In genomic region chr15:39416258-39416657, GRCh38 we compare ENCODE assay signal across 28 cellular contexts.
"Had no signal": no experiment of that assay in that cellular context is flagged by ENCODE, and none has a peak within 500 bp of the region (broad histone marks: within the 10 kb centered on the region; RNA-seq: fewer than 3 reads in every experiment).

No MANE protein-coding gene starts in this region.

- H3K4me3 Mint-ChIP-seq: dendritic cell treated with granulocyte-macrophage colony-stimulating factor and Interleukin-4, amounts not matched to agents 40 ng/mL and 50 ng/mL, for 4 days; effector memory CD8-positive, alpha-beta T cell; endodermal cell had no signal

- H3K4me3 ChIP-seq: colonic mucosa, coronary artery, dorsolateral prefrontal cortex, esophagus muscularis mucosa, esophagus squamous epithelium, gastrocnemius medialis, gastroesophageal sphincter, heart left ventricle, heart right ventricle had no signal

- H3K27ac ChIP-seq: colonic mucosa, coronary artery, dorsolateral prefrontal cortex, epithelial cell of prostate, esophagus muscularis mucosa, esophagus squamous epithelium, foreskin keratinocyte, gastrocnemius medialis, gastroesophageal sphincter, heart left ventricle, heart right ventricle had no signal

- DNase-seq: colonic mucosa; cortex of kidney; dermis blood vessel endothelial cell; dorsolateral prefrontal cortex; effector CD4-positive, alpha-beta T cell; effector CD8-positive, alpha-beta T cell; effector memory CD4-positive, alpha-beta T cell; effector memory CD8-positive, alpha-beta T cell; endodermal cell; esophagus squamous epithelium; foreskin fibroblast; foreskin keratinocyte; foreskin melanocyte; gastrocnemius medialis; glutamatergic neuron; head of caudate nucleus; heart left ventricle; heart right ventricle had no signal

- H3K27me3 ChIP-seq: colonic mucosa, esophagus muscularis mucosa, esophagus squamous epithelium, foreskin keratinocyte, gastrocnemius medialis, gastroesophageal sphincter, heart left ventricle, heart right ventricle had no signal

- H3K36me3 ChIP-seq: colonic mucosa, esophagus muscularis mucosa, esophagus squamous epithelium, gastrocnemius medialis, gastroesophageal sphincter, heart left ventricle, heart right ventricle had no signal

- H3K9me3 Mint-ChIP-seq: dendritic cell treated with granulocyte-macrophage colony-stimulating factor and Interleukin-4, amounts not matched to agents 40 ng/mL and 50 ng/mL, for 4 days; effector memory CD8-positive, alpha-beta T cell had no signal

- ATAC-seq: effector memory CD8-positive, alpha-beta T cell; esophagus mucosa; foreskin keratinocyte; gastrocnemius medialis; gastroesophageal sphincter; heart left ventricle; heart right ventricle had no signal

- H3K9me3 ChIP-seq: colonic mucosa, esophagus muscularis mucosa, gastrocnemius medialis, gastroesophageal sphincter, heart left ventricle had no signal

- H3K27ac Mint-ChIP-seq: dendritic cell treated with granulocyte-macrophage colony-stimulating factor and Interleukin-4, amounts not matched to agents 40 ng/mL and 50 ng/mL, for 4 days; effector memory CD8-positive, alpha-beta T cell; endodermal cell had no signal

- FAIRE-seq: colon, endometrium, endothelial cell of umbilical vein, frontal cortex had no signal

- H3K27me3 Mint-ChIP-seq: dendritic cell treated with granulocyte-macrophage colony-stimulating factor and Interleukin-4, amounts not matched to agents 40 ng/mL and 50 ng/mL, for 4 days had no signal

- H3K4me1 ChIP-seq: colonic mucosa, gastrocnemius medialis had no signal
